ENCODE assay signal across 9 cellular contexts in genomic region chr1:54971317-54971791, GRCh38. TPM values are rescaled to one million over a fixed set of nuclear protein-coding genes. Genes with fewer than 3 reads are reported as not detected.
DNase-seq lines count a peak whose midpoint lies in the region; ATAC-seq and TF ChIP-seq lines count a peak whose summit lies in the region.
"Had no signal": no experiment of that assay in that cellular context is flagged by ENCODE, and none has a peak within 500 bp of the region (broad histone marks: within the 10 kb centered on the region; RNA-seq: fewer than 3 reads in every experiment).

No MANE protein-coding gene starts in this region.

- TF ChIP-seq CTCF in RWPE2 (IDR thresholded peaks at IDR 0.05; ENCODE audit: poor library complexity, severe bottlenecking): no peak
- TF ChIP-seq CTCF in chondrocyte (IDR thresholded peaks at IDR 0.05): no peak

- no peaks in the 10 kb centered on the region for H3K36me3 Mint-ChIP-seq in activated CD8-positive, alpha-beta memory T cell treated with anti-CD3 and anti-CD28 coated beads, Interleukin-2, amount 10 ng/mL, durations not matched to agents 7 days and 5 days
- peaks cover 0 to 7% of the 10 kb centered on the region in 2 donors for H3K36me3 Mint-ChIP-seq in stimulated activated naive B cell treated with anti-CD40 and anti-IgM and Interleukin-4, amounts not matched to agents 10 μg/mL and 1 μg/mL and 100 μg/mL, for 72 hours
- H3K36me3 Mint-ChIP-seq in chondrocyte (ENCODE audit: low read depth): no peaks in the 10 kb centered on the region

- no peak overlapping the region for H3K4me3 Mint-ChIP-seq in activated CD8-positive, alpha-beta memory T cell treated with anti-CD3 and anti-CD28 coated beads, Interleukin-2, amount 10 ng/mL, durations not matched to agents 7 days and 5 days
- peak overlapping the region; percentile 1 to 9 for H3K4me3 Mint-ChIP-seq in stimulated activated naive B cell treated with anti-CD40 and anti-IgM and Interleukin-4, amounts not matched to agents 10 μg/mL and 1 μg/mL and 100 μg/mL, for 72 hours
- no peak overlapping the region for H3K4me3 Mint-ChIP-seq in chondrocyte (ENCODE audit: unreplicated experiment)

- H3K27me3 ChIP-seq in RWPE2 (ENCODE audit: insufficient read depth, poor library complexity, severe bottlenecking) (no peaks in the 10 kb centered on the region), H7 (ENCODE audit: control insufficient read depth, insufficient read depth, low read length) (no peaks in the 10 kb centered on the region; the same call in 1 of the 2 replicates)

- H3K27me3 Mint-ChIP-seq in activated CD8-positive, alpha-beta memory T cell treated with anti-CD3 and anti-CD28 coated beads, Interleukin-2, amount 10 ng/mL, durations not matched to agents 7 days and 5 days: peaks cover 52% of the 10 kb centered on the region
- peaks cover 39% of the 10 kb centered on the region in 2 donors for H3K27me3 Mint-ChIP-seq in stimulated activated naive B cell treated with anti-CD40 and anti-IgM and Interleukin-4, amounts not matched to agents 10 μg/mL and 1 μg/mL and 100 μg/mL, for 72 hours
- peaks cover 5% of the 10 kb centered on the region for H3K27me3 Mint-ChIP-seq in chondrocyte (ENCODE audit: low read depth)

- peaks cover 18% of the 10 kb centered on the region for H3K4me1 Mint-ChIP-seq in activated CD8-positive, alpha-beta memory T cell treated with anti-CD3 and anti-CD28 coated beads, Interleukin-2, amount 10 ng/mL, durations not matched to agents 7 days and 5 days
- H3K4me1 Mint-ChIP-seq in stimulated activated naive B cell treated with anti-CD40 and anti-IgM and Interleukin-4, amounts not matched to agents 10 μg/mL and 1 μg/mL and 100 μg/mL, for 72 hours: peaks cover 15 to 17% of the 10 kb centered on the region in 2 donors
- peaks cover 17% of the 10 kb centered on the region for H3K4me1 Mint-ChIP-seq in chondrocyte (ENCODE audit: low read depth)

- H3K4me1 ChIP-seq in RWPE2 (ENCODE audit: insufficient read depth, poor library complexity, severe bottlenecking): peaks cover 29% of the 10 kb centered on the region

- H3K4me3 ChIP-seq in RWPE2 (ENCODE audit: severe bottlenecking) (no peak overlapping the region), H7 (ENCODE audit: insufficient read depth, low read depth, low read length) (no peak overlapping the region)

- H3K9me3 Mint-ChIP-seq in activated CD8-positive, alpha-beta memory T cell treated with anti-CD3 and anti-CD28 coated beads, Interleukin-2, amount 10 ng/mL, durations not matched to agents 7 days and 5 days (ENCODE audit: low read depth): no peaks in the 10 kb centered on the region
- peaks cover 0 to 2% of the 10 kb centered on the region in 2 donors for H3K9me3 Mint-ChIP-seq in stimulated activated naive B cell treated with anti-CD40 and anti-IgM and Interleukin-4, amounts not matched to agents 10 μg/mL and 1 μg/mL and 100 μg/mL, for 72 hours
- H3K9me3 Mint-ChIP-seq in chondrocyte (ENCODE audit: low read depth): no peaks in the 10 kb centered on the region

- no peak for DNase-seq in activated CD8-positive, alpha-beta memory T cell treated with anti-CD3 and anti-CD28 coated beads, Interleukin-2, amount 10 ng/mL, durations not matched to agents 7 days and 5 days
- no peak for DNase-seq in activated CD8-positive, alpha-beta memory T cell treated with anti-CD3 and anti-CD28 coated beads, Interleukin-2, amount 50 U/mL, for 4 hours
- DNase-seq in RWPE2 (ENCODE audit: low spot score): no peak
- peak; percentile 33 for DNase-seq in stimulated activated naive B cell treated with anti-CD40 and anti-IgM and Interleukin-4, amounts not matched to agents 10 μg/mL and 1 μg/mL and 100 μg/mL, for 72 hours
- no peak for DNase-seq in NCI-H510A (lab: John Stamatoyannopoulos, UW)
- DNase-seq in H7: no peak
- no peak for DNase-seq in chondrocyte (ENCODE audit: low spot score)

- H3K27ac Mint-ChIP-seq in activated CD8-positive, alpha-beta memory T cell treated with anti-CD3 and anti-CD28 coated beads, Interleukin-2, amount 10 ng/mL, durations not matched to agents 7 days and 5 days: no peak overlapping the region
- peak overlapping the region; percentile 27 for H3K27ac Mint-ChIP-seq in stimulated activated naive B cell treated with anti-CD40 and anti-IgM and Interleukin-4, amounts not matched to agents 10 μg/mL and 1 μg/mL and 100 μg/mL, for 72 hours
- H3K27ac Mint-ChIP-seq in chondrocyte (ENCODE audit: unreplicated experiment): no peak overlapping the region

- H3K9me3 ChIP-seq in RWPE2 (ENCODE audit: severe bottlenecking): no peaks in the 10 kb centered on the region

- ATAC-seq in activated CD8-positive, alpha-beta memory T cell treated with anti-CD3 and anti-CD28 coated beads, Interleukin-2, amount 10 ng/mL, durations not matched to agents 7 days and 5 days: peak; percentile 78
- ATAC-seq in HG03045 (IDR thresholded peaks at IDR 0.05; ENCODE audit: unreplicated experiment): peak; percentile 76
- ATAC-seq in RWPE2 (ENCODE audit: low read depth): peak; percentile 84
- peak; percentile 89 to 92 for ATAC-seq in stimulated activated naive B cell treated with anti-CD40 and anti-IgM and Interleukin-4, amounts not matched to agents 10 μg/mL and 1 μg/mL and 100 μg/mL, for 72 hours (replicated peaks)

- H3K27ac ChIP-seq in RWPE2 (ENCODE audit: poor library complexity, severe bottlenecking): peak overlapping the region; percentile 90

- CTCF ChIA-PET in activated CD8-positive, alpha-beta memory T cell treated with anti-CD3 and anti-CD28 coated beads, Interleukin-2, amount 10 ng/mL, durations not matched to agents 7 days and 5 days (lab: Charles Lee): interaction anchor here (1.2 to 3.5 kb wide), 2 partner anchors 22 to 24 kb away, joined by 5 to 15 read pairs; no protein-coding TSS in a partner anchor

- H3K36me3 ChIP-seq in RWPE2 (ENCODE audit: low read depth) (no peaks in the 10 kb centered on the region), H7 (replicated peaks; ENCODE audit: control insufficient read depth, insufficient read depth, low read length) (no peaks in the 10 kb centered on the region)

RNA-seq across cellular contexts. Expression of gene TMEM61, which starts 9.1 kb away (rescaled TPM):
- total RNA-seq in activated CD8-positive, alpha-beta memory T cell treated with anti-CD3 and anti-CD28 coated beads, Interleukin-2, amount 10 ng/mL, durations not matched to agents 7 days and 5 days: not detected
- total RNA-seq in H7 (2014; rRNA removed; shearing (Covaris generic)): 1.0 and 1.8 TPM in 2 replicates
- total RNA-seq in chondrocyte: not detected in 3 replicates
- total RNA-seq: epithelial cell of proximal tubule had no signal

RNA-seq across cellular contexts. Expression of gene BSND, which starts 27.4 kb away (rescaled TPM):
- total RNA-seq in activated CD8-positive, alpha-beta memory T cell treated with anti-CD3 and anti-CD28 coated beads, Interleukin-2, amount 10 ng/mL, durations not matched to agents 7 days and 5 days: under 1 TPM; 0.07 to 0.12 TPM
- total RNA-seq in H7 (2014; rRNA removed; shearing (Covaris generic)): 0.30 and 0.62 TPM in 2 replicates
- total RNA-seq in chondrocyte: not detected in 3 replicates
- total RNA-seq: epithelial cell of proximal tubule had no signal

Comparison
In these comparisons a context has a peak if more than half of its experiments do, and no peak if none do; other contexts are left out.
1. H3K4me3 Mint-ChIP-seq: peak in stimulated activated naive B cell treated with anti-CD40 and anti-IgM and Interleukin-4, amounts not matched to agents 10 μg/mL and 1 μg/mL and 100 μg/mL, for 72 hours (2 of 2); none in activated CD8-positive, alpha-beta memory T cell treated with anti-CD3 and anti-CD28 coated beads, Interleukin-2, amount 10 ng/mL, durations not matched to agents 7 days and 5 days (single experiment) and chondrocyte (single experiment).
2. Peak in every context shown above with its lines, with median percentiles within 50 percentile points of each other: ATAC-seq.